In genomic region chr6:26520088-26520839, GRCh38 we compare ENCODE assay signal across 8 cellular contexts. TPM values are rescaled to one million over a fixed set of nuclear protein-coding genes. Genes with fewer than 3 reads are reported as not detected.
A peak's percentile ranks its signal among the peaks of the same experiment; 100 is the strongest.
DNase-seq lines count a peak whose midpoint lies in the region; ATAC-seq and TF ChIP-seq lines count a peak whose summit lies in the region.

No MANE protein-coding gene starts in this region.

- H3K4me1 ChIP-seq in BLaER1 treated with 17β-estradiol and CSF1 and Interleukin-3, amounts not matched to agents 10 nM and 100 nM = peaks cover 20 to 40% (median 28%) of the 10 kb centered on the region in 10 experiments; a peak in 17 of 20 replicates
- H3K4me1 ChIP-seq in mammary epithelial cell (ENCODE audit: insufficient read depth, low read length) (peaks cover 15% of the 10 kb centered on the region), left lung (peaks cover 4 to 27% of the 10 kb centered on the region in 2 donors), stomach (peaks cover 0 to 28% (median 19%) of the 10 kb centered on the region in 4 donors)

- H3K27ac ChIP-seq in BLaER1 treated with 17β-estradiol and CSF1 and Interleukin-3, amounts not matched to agents 10 nM and 100 nM = peak overlapping the region; percentile 67 to 87 (median 80); a peak in 21 of 22 replicates
- H3K27ac ChIP-seq in mammary epithelial cell (ENCODE audit: insufficient read depth, low read depth, low read length) (peak overlapping the region; percentile 56), left lung (peak overlapping the region; percentile 98), stomach (peak overlapping the region; percentile 86 to 99 (median 89))

- in situ Hi-C loops in mammary epithelial cell (cut with MboI; ENCODE audit: low sequenced_read_pairs in 2 of 2) = no loop called here

- no TSS peak for BruUV-seq in mammary epithelial cell (replicated peaks; lab: Mats Ljungman, UMichigan)

- TF ChIP-seq CTCF in mammary epithelial cell (conservative IDR thresholded peaks at IDR 0.05 in 1 of 2, IDR thresholded peaks at IDR 0.05 in 1 of 2; ENCODE audit: extremely low read depth in 1 of 2, insufficient read depth in 1 of 2, low read depth in 1 of 2, low read length in 2 of 2) = no peak
- TF ChIP-seq CTCF in left lung (IDR thresholded peaks at IDR 0.05) = no peak
- no peak for TF ChIP-seq CTCF in stomach (IDR thresholded peaks at IDR 0.05)

- ATAC-seq in GM19328 (IDR thresholded peaks at IDR 0.05; ENCODE audit: unreplicated experiment) (peak; percentile 35), HG03354 (IDR thresholded peaks at IDR 0.05; ENCODE audit: poor library complexity, severe bottlenecking, unreplicated experiment) (peak; percentile 36), left lung (peak; percentile 14)

- no peaks in the 10 kb centered on the region for H3K9me3 ChIP-seq in BLaER1 treated with 17β-estradiol and CSF1 and Interleukin-3, amounts not matched to agents 10 nM and 100 nM (replicated peaks in 1 of 11)
- H3K9me3 ChIP-seq in mammary epithelial cell (replicated peaks; ENCODE audit: insufficient read depth, low read length) (no peaks in the 10 kb centered on the region), left lung (no peaks in the 10 kb centered on the region), stomach (no peaks in the 10 kb centered on the region)

- no peaks in the 10 kb centered on the region for H3K27me3 ChIP-seq in BLaER1 treated with 17β-estradiol and CSF1 and Interleukin-3, amounts not matched to agents 10 nM and 100 nM
- no peaks in the 10 kb centered on the region for H3K27me3 ChIP-seq in mammary epithelial cell (ENCODE audit: insufficient read depth, low read length)
- H3K27me3 ChIP-seq in left lung = no peaks in the 10 kb centered on the region
- H3K27me3 ChIP-seq in stomach = no peaks in the 10 kb centered on the region

- CTCF ChIA-PET in mammary epithelial cell (lab: Charles Lee; ENCODE audit: low non-redundant PET) = no interaction called here

- peak overlapping the region in 10 of 11 experiments; percentile 62 to 97 (median 71); a peak in 19 of 22 replicates for H3K9ac ChIP-seq in BLaER1 treated with 17β-estradiol and CSF1 and Interleukin-3, amounts not matched to agents 10 nM and 100 nM
- peak overlapping the region; percentile 52 for H3K9ac ChIP-seq in mammary epithelial cell (ENCODE audit: insufficient read depth, low read length)

- H2AFZ ChIP-seq in mammary epithelial cell (ENCODE audit: low read depth, low read length) = peak overlapping the region; percentile 97

- no peak for TF ChIP-seq POLR2A in stomach (IDR thresholded peaks at IDR 0.05)

- H3K36me3 ChIP-seq in BLaER1 treated with 17β-estradiol and CSF1 and Interleukin-3, amounts not matched to agents 10 nM and 100 nM = no peaks in the 10 kb centered on the region
- H3K36me3 ChIP-seq in mammary epithelial cell (ENCODE audit: insufficient read depth, low read length) = no peaks in the 10 kb centered on the region
- no peaks in the 10 kb centered on the region for H3K36me3 ChIP-seq in left lung
- no peaks in the 10 kb centered on the region for H3K36me3 ChIP-seq in stomach

- peak; percentile 12 for TF ChIP-seq EP300 in stomach (IDR thresholded peaks at IDR 0.05)

- WGBS in mammary epithelial cell (ENCODE audit: low coverage, missing lambda C conversion rate) = 37% methylated on average over 13 of the region's 22 CpGs
- WGBS in stomach, 5 donors = 22 to 29% (median 24%) methylated on average over 18 to 22 of the region's 22 CpGs

- H3K4me3 ChIP-seq in BLaER1 treated with 17β-estradiol and CSF1 and Interleukin-3, amounts not matched to agents 10 nM and 100 nM = peak overlapping the region; percentile 37 to 70 (median 46); a peak in 17 of 20 replicates
- peak overlapping the region; percentile 27 to 47 (median 33) for H3K4me3 ChIP-seq in mammary epithelial cell (replicated peaks in 1 of 3; ENCODE audit: insufficient read depth in 1 of 3, low read depth in 2 of 3, low read length in 3 of 3)
- peak overlapping the region; percentile 33 to 50 for H3K4me3 ChIP-seq in left lung
- H3K4me3 ChIP-seq in stomach = peak overlapping the region; percentile 36 to 63 (median 58)

- no peaks in the 10 kb centered on the region for H3K79me2 ChIP-seq in mammary epithelial cell (ENCODE audit: insufficient read depth, low read length)

- intact Hi-C loops in mammary epithelial cell (cut with micrococcal nuclease) = loop anchor here (5.0 kb wide), 4 partner anchors 48 to 188 kb away; partner anchors contain the start of gene BTN3A1
- intact Hi-C loops in left lung (cut with DNase I) = no loop called here
- intact Hi-C loops in stomach (cut with DNase I; ENCODE audit: low total_unique reads) = no loop called here

- DNase-seq in NOMO-1 (lab: John Stamatoyannopoulos, UW; ENCODE audit: unreplicated experiment in 2 of 2) (peak; percentile 82 to 95), mammary epithelial cell (no peak), left lung (no peak), stomach (no peak), islet precursor cell (no peak)

- no peaks in the 10 kb centered on the region for H4K20me1 ChIP-seq in BLaER1 treated with 17β-estradiol and CSF1 and Interleukin-3, amounts not matched to agents 10 nM and 100 nM
- H4K20me1 ChIP-seq in mammary epithelial cell (ENCODE audit: insufficient read depth, low read length) = no peaks in the 10 kb centered on the region

- dilution Hi-C loops in mammary epithelial cell (cut with HindIII; ENCODE audit: low sequenced_read_pairs) = no loop called here

- H3K4me2 ChIP-seq in BLaER1 treated with 17β-estradiol and CSF1 and Interleukin-3, amounts not matched to agents 10 nM and 100 nM = peak overlapping the region; percentile 67 to 93 (median 77)
- H3K4me2 ChIP-seq in mammary epithelial cell (ENCODE audit: insufficient read depth, low read depth, low read length) = peak overlapping the region; percentile 81

RNA-seq across cellular contexts. Expression of gene HMGN4, which starts 17.9 kb away (rescaled TPM):
- total RNA-seq in mammary epithelial cell (10 to 100 TPM; 74.6 to 81.5 TPM), left lung (10 to 100 TPM; 41.2 to 47.2 TPM), stomach (10 to 100 TPM; 11.3 to 96.0 (median 66.1) TPM)
- polyA plus RNA-seq in mammary epithelial cell (50.2 TPM), stomach (10 to 100 TPM; 22.4 to 46.3 (median 29.2) TPM)
- polyA minus RNA-seq in mammary epithelial cell = 38.5 TPM

RNA-seq across cellular contexts. Expression of gene BTN1A1, which starts 20.2 kb away (rescaled TPM):
- total RNA-seq in mammary epithelial cell (not detected), left lung (not detected), stomach (not detected)
- polyA plus RNA-seq in mammary epithelial cell (not detected), stomach (not detected)
- polyA minus RNA-seq in mammary epithelial cell = not detected

Comparison
In these comparisons a context has a peak if more than half of its experiments do, and no peak if none do; other contexts are left out.
1. DNase-seq: peak in NOMO-1 (2 of 2); none in mammary epithelial cell (single experiment), left lung (0 of 2), stomach (single experiment) and islet precursor cell (single experiment).
2. Peak in every context shown above with its lines, with median percentiles within 50 percentile points of each other: H3K27ac ChIP-seq, H3K4me3 ChIP-seq and ATAC-seq.